In genomic region chr13:40770934-40771618, GRCh38 we compare ENCODE assay signal across 8 cellular contexts. TPM values are rescaled to one million over a fixed set of nuclear protein-coding genes. Genes with fewer than 3 reads are reported as not detected.
A peak's percentile ranks its signal among the peaks of the same experiment; 100 is the strongest.
DNase-seq lines count a peak whose midpoint lies in the region; ATAC-seq and TF ChIP-seq lines count a peak whose summit lies in the region.

TSS of gene MRPS31 (minus strand) at chr13:40771190. CDS start at chr13:40771136, 54 bp downstream.

- H3K4me3 ChIP-seq in LNCaP clone FGC (ENCODE audit: low read depth, low read length) (peak within 1 kb of the TSS; percentile 96), fibroblast of mammary gland (ENCODE audit: control insufficient read depth, low read depth, low read length) (peak within 1 kb of the TSS; percentile 99)

- CTCF ChIA-PET in RWPE1 (lab: Yijun Ruan, JAX): no interaction called here

- no peak within 1 kb of the TSS for H3K4me3 Mint-ChIP-seq in activated T-helper 17 cell treated with anti-CD3 and anti-CD28 coated beads, Interleukin-2, amount 50 U/mL, for 72 hours
- peak within 1 kb of the TSS; percentile 97 for H3K4me3 Mint-ChIP-seq in natural killer cell

- TF ChIP-seq CTCF in LNCaP clone FGC (IDR thresholded peaks at IDR 0.05; ENCODE audit: control insufficient read depth, extremely low read depth, insufficient read depth): no peak; the same call in 1 of the 2 replicates
- TF ChIP-seq CTCF in RWPE1 (conservative IDR thresholded peaks at IDR 0.05; ENCODE audit: low read depth): no peak
- TF ChIP-seq CTCF in fibroblast of mammary gland (conservative IDR thresholded peaks at IDR 0.05; ENCODE audit: control insufficient read depth, insufficient read depth, low read depth, low read length): no peak
- TF ChIP-seq CTCF in natural killer cell (IDR thresholded peaks at IDR 0.05): no peak

- H3K36me3 Mint-ChIP-seq in activated T-helper 17 cell treated with anti-CD3 and anti-CD28 coated beads, Interleukin-2, amount 50 U/mL, for 72 hours (ENCODE audit: low read depth): peaks cover 31% of the 10 kb centered on the region
- no peaks in the 10 kb centered on the region for H3K36me3 Mint-ChIP-seq in natural killer cell

- intact Hi-C loops in natural killer cell (cut with micrococcal nuclease): loop anchor here (2.0 to 10.0 kb wide), 3 partner anchors 18 to 382 kb away; partner anchors contain the start of genes SLC25A15 and WBP4

- H3K27ac Mint-ChIP-seq in activated T-helper 17 cell treated with anti-CD3 and anti-CD28 coated beads, Interleukin-2, amount 50 U/mL, for 72 hours: peak within 1 kb of the TSS; percentile 98
- H3K27ac Mint-ChIP-seq in natural killer cell: peak within 1 kb of the TSS; percentile 92 to 95

- H3K9me3 Mint-ChIP-seq in activated T-helper 17 cell treated with anti-CD3 and anti-CD28 coated beads, Interleukin-2, amount 50 U/mL, for 72 hours: no peaks in the 10 kb centered on the region
- H3K9me3 Mint-ChIP-seq in natural killer cell: no peaks in the 10 kb centered on the region

- DNase-seq in Daoy (ENCODE audit: low read depth): peak; percentile 91
- peak; percentile 80 for DNase-seq in GOT3 (lab: John Stamatoyannopoulos, UW)
- peak; percentile 88 for DNase-seq in LNCaP clone FGC (ENCODE audit: low read depth)
- peak; percentile 92 for DNase-seq in RWPE1 (ENCODE audit: low spot score)
- peak; percentile 94 for DNase-seq in fibroblast of mammary gland (ENCODE audit: low read depth)
- peak; percentile 93 for DNase-seq in natural killer cell
- DNase-seq in stimulated activated naive CD4-positive, alpha-beta T cell treated with Interleukin-2 at 50 U/mL for 16 hours (lab: John Stamatoyannopoulos, UW): peak; percentile 94

- H3K27me3 Mint-ChIP-seq in activated T-helper 17 cell treated with anti-CD3 and anti-CD28 coated beads, Interleukin-2, amount 50 U/mL, for 72 hours: no peaks in the 10 kb centered on the region
- no peaks in the 10 kb centered on the region for H3K27me3 Mint-ChIP-seq in natural killer cell (ENCODE audit: low read depth in 2 of 2)

- POLR2A ChIA-PET in RWPE1 (lab: Yijun Ruan, JAX; ENCODE audit: low non-redundant PET): interaction anchor here (0.7 kb wide), 1 partner anchor 154 kb away, joined by 3 read pairs; no protein-coding TSS in a partner anchor

- ATAC-seq in activated T-helper 17 cell treated with anti-CD3 and anti-CD28 coated beads, Interleukin-2, amount 50 U/mL, for 72 hours (replicated peaks): peak; percentile 98
- peak; percentile 97 to 100 (median 98) for ATAC-seq in natural killer cell

- peak within 1 kb of the TSS; percentile 87 for H3K27ac ChIP-seq in RWPE1

- peaks cover 14% of the 10 kb centered on the region for H3K4me1 Mint-ChIP-seq in activated T-helper 17 cell treated with anti-CD3 and anti-CD28 coated beads, Interleukin-2, amount 50 U/mL, for 72 hours
- H3K4me1 Mint-ChIP-seq in natural killer cell: peaks cover 13 to 19% of the 10 kb centered on the region in 2 donors

RNA-seq across cellular contexts. Expression of gene MRPS31, which starts in this region (rescaled TPM):
- total RNA-seq in Daoy (2014; rRNA removed; shearing (Covaris generic)): 22.7 and 40.5 TPM in 2 replicates
- total RNA-seq in activated T-helper 17 cell treated with anti-CD3 and anti-CD28 coated beads, Interleukin-2, amount 50 U/mL, for 72 hours: 10 to 100 TPM; 39.8 to 41.8 TPM
- total RNA-seq in natural killer cell: 10 to 100 TPM; 13.6 to 19.6 (median 13.8) TPM

Comparison
In these comparisons a context has a peak if more than half of its experiments do, and no peak if none do; other contexts are left out.
1. Peak in every context shown above with its lines: DNase-seq, ATAC-seq, H3K4me3 ChIP-seq and H3K27ac ChIP-seq.